ENCODE assay signal across 1 cellular context in the genomic region with DNA sequence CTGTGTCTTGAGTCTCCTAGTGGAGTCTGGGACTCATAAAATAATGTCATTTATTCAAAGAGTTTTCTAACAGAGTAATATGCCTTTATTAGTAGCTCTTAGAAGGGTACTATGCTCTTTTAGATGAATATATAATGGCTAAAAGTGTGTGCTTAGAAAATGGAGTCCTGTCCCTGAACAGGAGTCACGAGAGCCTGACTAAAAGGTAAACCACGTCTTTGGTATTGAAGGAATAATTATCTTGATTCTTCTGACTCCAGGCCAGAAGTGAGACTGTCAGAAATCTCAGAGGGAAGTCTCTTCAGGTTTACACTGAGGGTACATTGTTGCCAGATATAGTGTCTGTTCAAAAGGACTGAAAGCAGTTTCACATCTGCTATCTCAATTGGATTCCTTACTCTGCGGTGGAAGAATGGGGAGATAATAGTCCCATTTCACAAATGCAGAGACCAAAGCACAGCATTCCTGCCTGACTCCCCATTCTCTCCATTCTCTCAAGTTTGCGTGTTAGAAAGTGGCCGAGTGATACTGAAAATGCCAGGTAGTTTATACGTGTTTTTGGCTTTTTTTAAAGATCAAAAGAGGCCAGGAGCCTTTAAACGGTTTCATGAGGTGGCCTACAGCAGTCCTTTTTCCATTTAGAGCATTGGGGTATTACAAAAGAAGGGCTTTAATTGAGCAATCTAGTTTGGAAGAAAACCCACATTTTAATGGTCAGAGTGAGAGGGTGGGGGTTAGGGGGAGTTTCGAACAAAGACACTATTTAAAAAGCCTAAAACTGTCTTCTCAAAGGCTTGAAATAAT.
TF ChIP-seq lines count a peak whose summit lies in the region.

No MANE protein-coding gene starts in this region.

TF ChIP-seq in HepG2, 621 proteins besides CTCF, POLR2A, EP300 and RAD21 (continued from another document and continues in another):
- TF ChIP-seq, protein P1, sequence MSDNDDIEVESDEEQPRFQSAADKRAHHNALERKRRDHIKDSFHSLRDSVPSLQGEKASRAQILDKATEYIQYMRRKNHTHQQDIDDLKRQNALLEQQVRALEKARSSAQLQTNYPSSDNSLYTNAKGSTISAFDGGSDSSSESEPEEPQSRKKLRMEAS (IDR thresholded peaks at IDR 0.05) = 0 out of 2 replicates have a peak, but pooled peaks have one; percentile 6
- TF ChIP-seq, protein P2, sequence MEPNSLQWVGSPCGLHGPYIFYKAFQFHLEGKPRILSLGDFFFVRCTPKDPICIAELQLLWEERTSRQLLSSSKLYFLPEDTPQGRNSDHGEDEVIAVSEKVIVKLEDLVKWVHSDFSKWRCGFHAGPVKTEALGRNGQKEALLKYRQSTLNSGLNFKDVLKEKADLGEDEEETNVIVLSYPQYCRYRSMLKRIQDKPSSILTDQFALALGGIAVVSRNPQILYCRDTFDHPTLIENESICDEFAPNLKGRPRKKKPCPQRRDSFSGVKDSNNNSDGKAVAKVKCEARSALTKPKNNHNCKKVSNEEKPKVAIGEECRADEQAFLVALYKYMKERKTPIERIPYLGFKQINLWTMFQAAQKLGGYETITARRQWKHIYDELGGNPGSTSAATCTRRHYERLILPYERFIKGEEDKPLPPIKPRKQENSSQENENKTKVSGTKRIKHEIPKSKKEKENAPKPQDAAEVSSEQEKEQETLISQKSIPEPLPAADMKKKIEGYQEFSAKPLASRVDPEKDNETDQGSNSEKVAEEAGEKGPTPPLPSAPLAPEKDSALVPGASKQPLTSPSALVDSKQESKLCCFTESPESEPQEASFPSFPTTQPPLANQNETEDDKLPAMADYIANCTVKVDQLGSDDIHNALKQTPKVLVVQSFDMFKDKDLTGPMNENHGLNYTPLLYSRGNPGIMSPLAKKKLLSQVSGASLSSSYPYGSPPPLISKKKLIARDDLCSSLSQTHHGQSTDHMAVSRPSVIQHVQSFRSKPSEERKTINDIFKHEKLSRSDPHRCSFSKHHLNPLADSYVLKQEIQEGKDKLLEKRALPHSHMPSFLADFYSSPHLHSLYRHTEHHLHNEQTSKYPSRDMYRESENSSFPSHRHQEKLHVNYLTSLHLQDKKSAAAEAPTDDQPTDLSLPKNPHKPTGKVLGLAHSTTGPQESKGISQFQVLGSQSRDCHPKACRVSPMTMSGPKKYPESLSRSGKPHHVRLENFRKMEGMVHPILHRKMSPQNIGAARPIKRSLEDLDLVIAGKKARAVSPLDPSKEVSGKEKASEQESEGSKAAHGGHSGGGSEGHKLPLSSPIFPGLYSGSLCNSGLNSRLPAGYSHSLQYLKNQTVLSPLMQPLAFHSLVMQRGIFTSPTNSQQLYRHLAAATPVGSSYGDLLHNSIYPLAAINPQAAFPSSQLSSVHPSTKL (CRISPR knock-in tag; IDR thresholded peaks at IDR 0.05) = peak; percentile 29; the same call in 1 of the 2 replicates
- TF ChIP-seq, protein P3, sequence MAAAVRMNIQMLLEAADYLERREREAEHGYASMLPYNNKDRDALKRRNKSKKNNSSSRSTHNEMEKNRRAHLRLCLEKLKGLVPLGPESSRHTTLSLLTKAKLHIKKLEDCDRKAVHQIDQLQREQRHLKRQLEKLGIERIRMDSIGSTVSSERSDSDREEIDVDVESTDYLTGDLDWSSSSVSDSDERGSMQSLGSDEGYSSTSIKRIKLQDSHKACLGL (CRISPR knock-in tag; IDR thresholded peaks at IDR 0.05) = no peak
- TF ChIP-seq BCL6 (CRISPR knock-in tag; IDR thresholded peaks at IDR 0.05) (peak; percentile 16; the same call in 1 of the 2 replicates), FOXK2 (IDR thresholded peaks at IDR 0.05) (no peak), CENPX (CRISPR knock-in tag; IDR thresholded peaks at IDR 0.05) (no peak), ZNF431 (CRISPR knock-in tag; IDR thresholded peaks at IDR 0.05; ENCODE audit: borderline replicate concordance, low read depth) (no peak), RXRB (CRISPR knock-in tag; IDR thresholded peaks at IDR 0.05; ENCODE audit: borderline replicate concordance) (peak; percentile 7; the same call in 1 of the 2 replicates), TCF7L2 (IDR thresholded peaks at IDR 0.05; ENCODE audit: low read depth, low read length) (peak; percentile 52; the same call in 1 of the 2 replicates), ZNF615 (CRISPR knock-in tag; IDR thresholded peaks at IDR 0.05; ENCODE audit: borderline replicate concordance) (no peak), PHF8 (CRISPR knock-in tag; IDR thresholded peaks at IDR 0.05) (no peak), HNRNPK (IDR thresholded peaks at IDR 0.05; ENCODE audit: low read depth, low read length, poor library complexity, severe bottlenecking) (no peak), TBX2 (CRISPR knock-in tag; IDR thresholded peaks at IDR 0.05; ENCODE audit: borderline replicate concordance) (no peak), ZFP41 (CRISPR knock-in tag; IDR thresholded peaks at IDR 0.05; ENCODE audit: borderline replicate concordance) (no peak), MXI1 (IDR thresholded peaks at IDR 0.05; ENCODE audit: borderline replicate concordance, low read depth, low read length) (no peak), SMC3 (IDR thresholded peaks at IDR 0.05; ENCODE audit: low read length) (no peak), ZNF558 (CRISPR knock-in tag; IDR thresholded peaks at IDR 0.05; ENCODE audit: borderline replicate concordance) (no peak), XBP1 (CRISPR knock-in tag; IDR thresholded peaks at IDR 0.05) (no peak), ETV5 (CRISPR knock-in tag; IDR thresholded peaks at IDR 0.05; ENCODE audit: borderline replicate concordance) (no peak), ZNF20 (CRISPR knock-in tag; IDR thresholded peaks at IDR 0.05) (no peak), ZNF263 (CRISPR knock-in tag; IDR thresholded peaks at IDR 0.05) (no peak), ZNF251 (CRISPR knock-in tag; IDR thresholded peaks at IDR 0.05) (no peak), SOX6 (IDR thresholded peaks at IDR 0.05) (no peak), SOX6 (CRISPR knock-in tag; IDR thresholded peaks at IDR 0.05) (peak; percentile 71; the same call in 1 of the 2 replicates), ZNF230 (CRISPR knock-in tag; IDR thresholded peaks at IDR 0.05) (no peak), FLYWCH1 (CRISPR knock-in tag; IDR thresholded peaks at IDR 0.05) (no peak), POLR2G (IDR thresholded peaks at IDR 0.05; ENCODE audit: low read depth, low read length) (peak; percentile 55), ZNF652 (CRISPR knock-in tag; IDR thresholded peaks at IDR 0.05; ENCODE audit: borderline replicate concordance, low read depth) (no peak), ZNF460 (CRISPR knock-in tag; IDR thresholded peaks at IDR 0.05; ENCODE audit: borderline replicate concordance) (no peak), HHEX (CRISPR knock-in tag; IDR thresholded peaks at IDR 0.05) (no peak), ZNF629 (CRISPR knock-in tag; conservative IDR thresholded peaks at IDR 0.05) (peak; percentile 78), RBFOX2 (IDR thresholded peaks at IDR 0.05; ENCODE audit: low read depth, low read length) (0 out of 2 replicates have a peak, but pooled peaks have one; percentile 54), RELA (CRISPR knock-in tag; IDR thresholded peaks at IDR 0.05) (no peak), HNF4A (CRISPR knock-in tag; IDR thresholded peaks at IDR 0.05) (peak; percentile 11; the same call in 1 of the 2 replicates), JDP2 (CRISPR knock-in tag; IDR thresholded peaks at IDR 0.05; ENCODE audit: borderline replicate concordance) (no peak)
- TF ChIP-seq, protein P4, sequence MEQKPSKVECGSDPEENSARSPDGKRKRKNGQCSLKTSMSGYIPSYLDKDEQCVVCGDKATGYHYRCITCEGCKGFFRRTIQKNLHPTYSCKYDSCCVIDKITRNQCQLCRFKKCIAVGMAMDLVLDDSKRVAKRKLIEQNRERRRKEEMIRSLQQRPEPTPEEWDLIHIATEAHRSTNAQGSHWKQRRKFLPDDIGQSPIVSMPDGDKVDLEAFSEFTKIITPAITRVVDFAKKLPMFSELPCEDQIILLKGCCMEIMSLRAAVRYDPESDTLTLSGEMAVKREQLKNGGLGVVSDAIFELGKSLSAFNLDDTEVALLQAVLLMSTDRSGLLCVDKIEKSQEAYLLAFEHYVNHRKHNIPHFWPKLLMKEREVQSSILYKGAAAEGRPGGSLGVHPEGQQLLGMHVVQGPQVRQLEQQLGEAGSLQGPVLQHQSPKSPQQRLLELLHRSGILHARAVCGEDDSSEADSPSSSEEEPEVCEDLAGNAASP (CRISPR knock-in tag; IDR thresholded peaks at IDR 0.05; ENCODE audit: borderline replicate concordance) = no peak
- TF ChIP-seq, protein P5, sequence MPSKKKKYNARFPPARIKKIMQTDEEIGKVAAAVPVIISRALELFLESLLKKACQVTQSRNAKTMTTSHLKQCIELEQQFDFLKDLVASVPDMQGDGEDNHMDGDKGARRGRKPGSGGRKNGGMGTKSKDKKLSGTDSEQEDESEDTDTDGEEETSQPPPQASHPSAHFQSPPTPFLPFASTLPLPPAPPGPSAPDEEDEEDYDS (CRISPR knock-in tag; IDR thresholded peaks at IDR 0.05) = no peak
- TF ChIP-seq, protein P6, sequence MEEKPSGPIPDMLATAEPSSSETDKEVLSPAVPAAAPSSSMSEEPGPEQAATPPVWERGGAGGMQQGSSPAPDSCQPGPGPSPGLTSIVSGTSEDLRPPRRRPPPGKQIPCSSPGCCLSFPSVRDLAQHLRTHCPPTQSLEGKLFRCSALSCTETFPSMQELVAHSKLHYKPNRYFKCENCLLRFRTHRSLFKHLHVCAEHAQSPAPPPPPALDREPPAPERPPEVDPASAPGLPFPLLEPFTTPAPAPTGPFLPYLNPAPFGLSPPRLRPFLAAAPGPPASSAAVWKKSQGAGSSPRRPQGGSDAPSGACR (CRISPR knock-in tag; IDR thresholded peaks at IDR 0.05) = no peak
- TF ChIP-seq, protein P7, sequence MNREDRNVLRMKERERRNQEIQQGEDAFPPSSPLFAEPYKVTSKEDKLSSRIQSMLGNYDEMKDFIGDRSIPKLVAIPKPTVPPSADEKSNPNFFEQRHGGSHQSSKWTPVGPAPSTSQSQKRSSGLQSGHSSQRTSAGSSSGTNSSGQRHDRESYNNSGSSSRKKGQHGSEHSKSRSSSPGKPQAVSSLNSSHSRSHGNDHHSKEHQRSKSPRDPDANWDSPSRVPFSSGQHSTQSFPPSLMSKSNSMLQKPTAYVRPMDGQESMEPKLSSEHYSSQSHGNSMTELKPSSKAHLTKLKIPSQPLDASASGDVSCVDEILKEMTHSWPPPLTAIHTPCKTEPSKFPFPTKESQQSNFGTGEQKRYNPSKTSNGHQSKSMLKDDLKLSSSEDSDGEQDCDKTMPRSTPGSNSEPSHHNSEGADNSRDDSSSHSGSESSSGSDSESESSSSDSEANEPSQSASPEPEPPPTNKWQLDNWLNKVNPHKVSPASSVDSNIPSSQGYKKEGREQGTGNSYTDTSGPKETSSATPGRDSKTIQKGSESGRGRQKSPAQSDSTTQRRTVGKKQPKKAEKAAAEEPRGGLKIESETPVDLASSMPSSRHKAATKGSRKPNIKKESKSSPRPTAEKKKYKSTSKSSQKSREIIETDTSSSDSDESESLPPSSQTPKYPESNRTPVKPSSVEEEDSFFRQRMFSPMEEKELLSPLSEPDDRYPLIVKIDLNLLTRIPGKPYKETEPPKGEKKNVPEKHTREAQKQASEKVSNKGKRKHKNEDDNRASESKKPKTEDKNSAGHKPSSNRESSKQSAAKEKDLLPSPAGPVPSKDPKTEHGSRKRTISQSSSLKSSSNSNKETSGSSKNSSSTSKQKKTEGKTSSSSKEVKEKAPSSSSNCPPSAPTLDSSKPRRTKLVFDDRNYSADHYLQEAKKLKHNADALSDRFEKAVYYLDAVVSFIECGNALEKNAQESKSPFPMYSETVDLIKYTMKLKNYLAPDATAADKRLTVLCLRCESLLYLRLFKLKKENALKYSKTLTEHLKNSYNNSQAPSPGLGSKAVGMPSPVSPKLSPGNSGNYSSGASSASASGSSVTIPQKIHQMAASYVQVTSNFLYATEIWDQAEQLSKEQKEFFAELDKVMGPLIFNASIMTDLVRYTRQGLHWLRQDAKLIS (CRISPR knock-in tag; IDR thresholded peaks at IDR 0.05) = 0 out of 2 replicates have a peak, but pooled peaks have one; percentile 38
- TF ChIP-seq, protein P8, sequence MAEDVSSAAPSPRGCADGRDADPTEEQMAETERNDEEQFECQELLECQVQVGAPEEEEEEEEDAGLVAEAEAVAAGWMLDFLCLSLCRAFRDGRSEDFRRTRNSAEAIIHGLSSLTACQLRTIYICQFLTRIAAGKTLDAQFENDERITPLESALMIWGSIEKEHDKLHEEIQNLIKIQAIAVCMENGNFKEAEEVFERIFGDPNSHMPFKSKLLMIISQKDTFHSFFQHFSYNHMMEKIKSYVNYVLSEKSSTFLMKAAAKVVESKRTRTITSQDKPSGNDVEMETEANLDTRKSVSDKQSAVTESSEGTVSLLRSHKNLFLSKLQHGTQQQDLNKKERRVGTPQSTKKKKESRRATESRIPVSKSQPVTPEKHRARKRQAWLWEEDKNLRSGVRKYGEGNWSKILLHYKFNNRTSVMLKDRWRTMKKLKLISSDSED (CRISPR knock-in tag; IDR thresholded peaks at IDR 0.05) = no peak
- TF ChIP-seq, protein P9, sequence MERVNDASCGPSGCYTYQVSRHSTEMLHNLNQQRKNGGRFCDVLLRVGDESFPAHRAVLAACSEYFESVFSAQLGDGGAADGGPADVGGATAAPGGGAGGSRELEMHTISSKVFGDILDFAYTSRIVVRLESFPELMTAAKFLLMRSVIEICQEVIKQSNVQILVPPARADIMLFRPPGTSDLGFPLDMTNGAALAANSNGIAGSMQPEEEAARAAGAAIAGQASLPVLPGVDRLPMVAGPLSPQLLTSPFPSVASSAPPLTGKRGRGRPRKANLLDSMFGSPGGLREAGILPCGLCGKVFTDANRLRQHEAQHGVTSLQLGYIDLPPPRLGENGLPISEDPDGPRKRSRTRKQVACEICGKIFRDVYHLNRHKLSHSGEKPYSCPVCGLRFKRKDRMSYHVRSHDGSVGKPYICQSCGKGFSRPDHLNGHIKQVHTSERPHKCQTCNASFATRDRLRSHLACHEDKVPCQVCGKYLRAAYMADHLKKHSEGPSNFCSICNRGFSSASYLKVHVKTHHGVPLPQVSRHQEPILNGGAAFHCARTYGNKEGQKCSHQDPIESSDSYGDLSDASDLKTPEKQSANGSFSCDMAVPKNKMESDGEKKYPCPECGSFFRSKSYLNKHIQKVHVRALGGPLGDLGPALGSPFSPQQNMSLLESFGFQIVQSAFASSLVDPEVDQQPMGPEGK (CRISPR knock-in tag; IDR thresholded peaks at IDR 0.05) = peak; percentile 70
- TF ChIP-seq, protein P10, sequence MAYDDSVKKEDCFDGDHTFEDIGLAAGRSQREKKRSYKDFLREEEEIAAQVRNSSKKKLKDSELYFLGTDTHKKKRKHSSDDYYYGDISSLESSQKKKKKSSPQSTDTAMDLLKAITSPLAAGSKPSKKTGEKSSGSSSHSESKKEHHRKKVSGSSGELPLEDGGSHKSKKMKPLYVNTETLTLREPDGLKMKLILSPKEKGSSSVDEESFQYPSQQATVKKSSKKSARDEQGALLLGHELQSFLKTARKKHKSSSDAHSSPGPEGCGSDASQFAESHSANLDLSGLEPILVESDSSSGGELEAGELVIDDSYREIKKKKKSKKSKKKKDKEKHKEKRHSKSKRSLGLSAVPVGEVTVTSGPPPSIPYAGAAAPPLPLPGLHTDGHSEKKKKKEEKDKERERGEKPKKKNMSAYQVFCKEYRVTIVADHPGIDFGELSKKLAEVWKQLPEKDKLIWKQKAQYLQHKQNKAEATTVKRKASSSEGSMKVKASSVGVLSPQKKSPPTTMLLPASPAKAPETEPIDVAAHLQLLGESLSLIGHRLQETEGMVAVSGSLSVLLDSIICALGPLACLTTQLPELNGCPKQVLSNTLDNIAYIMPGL (CRISPR knock-in tag; IDR thresholded peaks at IDR 0.05; ENCODE audit: borderline replicate concordance in 1 of 2, low read depth in 1 of 2) = no peak
